Comparison of ENCODE assay signal across 22 cellular contexts in the genomic region with DNA sequence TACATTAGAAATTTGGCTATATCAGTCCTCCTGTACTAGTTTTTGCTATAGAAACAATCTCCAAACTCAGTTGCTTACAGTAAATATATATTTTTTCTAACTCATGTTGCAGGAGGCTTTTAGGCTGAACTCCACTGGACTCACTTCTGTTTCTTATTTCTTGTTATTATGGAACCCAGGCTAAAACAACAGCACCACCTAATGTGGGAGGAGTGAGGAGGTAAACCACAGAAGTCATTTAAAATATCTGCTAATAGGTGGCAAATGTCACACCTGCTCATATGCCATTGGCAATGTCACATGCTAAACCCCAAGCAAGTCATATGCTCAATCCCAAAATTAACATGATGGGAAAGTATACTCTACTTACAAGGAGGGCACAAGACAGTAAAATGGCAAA.
DNase-seq lines count a peak whose midpoint lies in the region; ATAC-seq, FAIRE-seq and TF ChIP-seq lines count a peak whose summit lies in the region.
"Had no signal": no experiment of that assay in that cellular context is flagged by ENCODE, and none has a peak within 500 bp of the region (broad histone marks: within the 10 kb centered on the region; RNA-seq: fewer than 3 reads in every experiment).

No MANE protein-coding gene starts in this region.

- H3K4me2 ChIP-seq in HCT116 (ENCODE audit: low read length) (no peak overlapping the region), GM12878 (ENCODE audit: control insufficient read depth, insufficient read depth) (no peak overlapping the region)
- H3K4me2 ChIP-seq: A549 had no signal

- H3K9me2 ChIP-seq in HCT116 (ENCODE audit: insufficient read depth), result no peaks in the 10 kb centered on the region

- RAD21 ChIA-PET in HCT116 (lab: Charles Lee; ENCODE audit: low non-redundant PET in 1 of 2, low total read pairs in 2 of 2, uncharacterized antibody in 2 of 2, unreplicated experiment in 2 of 2) (no interaction called here), GM12878 (lab: Charles Lee; ENCODE audit: unreplicated experiment) (no interaction called here)

- FAIRE-seq in GM12878 (lab: Jason Lieb, UNC), result no peak
- FAIRE-seq: A549, GM12892, K562, RCC 7860 had no signal

- H3K36me3 ChIP-seq in heart right ventricle (no peaks in the 10 kb centered on the region), HCT116 (ENCODE audit: control insufficient read depth in 1 of 2, insufficient read depth in 2 of 2, low read length in 2 of 2) (no peaks in the 10 kb centered on the region), GM12878 (ENCODE audit: control insufficient read depth in 2 of 2, insufficient read depth in 2 of 2, low read length in 1 of 2) (no peaks in the 10 kb centered on the region)
- H3K36me3 ChIP-seq: BE2C, MG63, SJSA1 had no signal

- intact Hi-C loops in heart right ventricle (cut with DNase I) (no loop called here), left ventricle myocardium superior (cut with micrococcal nuclease) (no loop called here), HCT116 (cut with micrococcal nuclease) (no loop called here), GM12878 (cut with micrococcal nuclease; ENCODE audit: unreplicated experiment) (no loop called here)

- no peak for TF ChIP-seq POLR2A in HCT116 (IDR thresholded peaks at IDR 0.05; ENCODE audit: borderline replicate concordance, extremely low read depth, insufficient read depth, insufficient read length)
- TF ChIP-seq POLR2A in GM12878 (IDR thresholded peaks at IDR 0.05; ENCODE audit: low read depth, low read length), result no peak

- H3K27me3 ChIP-seq in heart right ventricle (no peaks in the 10 kb centered on the region), HCT116 (ENCODE audit: insufficient read depth, low read length) (no peaks in the 10 kb centered on the region), GM12878 (replicated peaks in 1 of 2; ENCODE audit: control insufficient read depth in 2 of 2, insufficient read depth in 2 of 2, low read length in 1 of 2) (no peaks in the 10 kb centered on the region)
- H3K27me3 ChIP-seq: BE2C, MG63, SJSA1 had no signal

- no peaks in the 10 kb centered on the region for H3K79me2 ChIP-seq in HCT116 (ENCODE audit: insufficient read depth, low read length)
- no peaks in the 10 kb centered on the region for H3K79me2 ChIP-seq in GM12878 (ENCODE audit: control insufficient read depth, insufficient read depth, low read length)

- SMC1A ChIA-PET in GM12878 (lab: Charles Lee; ENCODE audit: uncharacterized antibody, unreplicated experiment), result no interaction called here

- DNase-seq in heart right ventricle, result no peak
- no peak for DNase-seq in left ventricle myocardium superior
- DNase-seq in HCT116 (ENCODE audit: low read depth, low spot score), result no peak
- no peak for DNase-seq in GM12878 (ENCODE audit: low read depth, low spot score)
- DNase-seq: BE2C; DMS79 treated with DMSO at 0.1 percent for 48 hours; HFFc6; MG63; NCI-H1694 treated with DMSO at 0.1 percent for 48 hours; NCI-H2081 treated with DMSO at 0.1 percent for 48 hours; NCI-H2171 treated with DMSO at 0.1 percent for 48 hours; NCI-H446; NCI-H526; NK-92 treated with Interleukin-12 subunit alpha and Interleukin-12 subunit beta, amount 100 ng/mL, for 24 hours had no signal

- H4K20me1 ChIP-seq in HCT116 (ENCODE audit: insufficient read depth), result no peaks in the 10 kb centered on the region
- H4K20me1 ChIP-seq in GM12878 (ENCODE audit: control insufficient read depth, insufficient read depth), result no peaks in the 10 kb centered on the region

- in situ Hi-C loops in GM12878 (cut with MboI), result no loop called here

- no peak for TF ChIP-seq EP300 in GM12878 (IDR thresholded peaks at IDR 0.05; ENCODE audit: borderline replicate concordance in 1 of 2, control insufficient read depth in 1 of 2, low read depth in 2 of 2, low read length in 2 of 2)

- no peaks in the 10 kb centered on the region for H3K9me3 ChIP-seq in heart right ventricle
- no peaks in the 10 kb centered on the region for H3K9me3 ChIP-seq in HCT116 (ENCODE audit: control insufficient read depth in 1 of 2, insufficient read depth in 1 of 2, low read depth in 1 of 2, low read length in 2 of 2)
- no peaks in the 10 kb centered on the region for H3K9me3 ChIP-seq in GM12878 (replicated peaks; ENCODE audit: control insufficient read depth, insufficient read depth, low read length)
- H3K9me3 ChIP-seq: A549, BE2C, MG63, SJSA1 had no signal

- BruUV-seq in HCT116 (replicated peaks; lab: Mats Ljungman, UMichigan), result no TSS peak
- no TSS peak for BruUV-seq in GM12878 (replicated peaks; lab: Mats Ljungman, UMichigan)

- CTCF ChIA-PET in HCT116 (lab: Charles Lee), result no interaction called here
- CTCF ChIA-PET in GM12878 (lab: Yijun Ruan, JAX), result no interaction called here

- no peak overlapping the region for H2AFZ ChIP-seq in HCT116 (ENCODE audit: low read depth, low read length, poor library complexity, severe bottlenecking)
- no peak overlapping the region for H2AFZ ChIP-seq in GM12878 (ENCODE audit: control insufficient read depth, low read depth, low read length)

- H3K27ac ChIP-seq in heart right ventricle, result no peak overlapping the region
- H3K27ac ChIP-seq in HCT116 (ENCODE audit: low read depth, low read length), result no peak overlapping the region
- H3K27ac ChIP-seq in GM12878 (ENCODE audit: control insufficient read depth, insufficient read depth), result no peak overlapping the region
- H3K27ac ChIP-seq: A549, SJSA1 had no signal

- no peak overlapping the region for H3K4me3 ChIP-seq in heart right ventricle
- H3K4me3 ChIP-seq in HCT116 (replicated peaks in 1 of 2; ENCODE audit: low read depth in 1 of 2, low read length in 2 of 2), result no peak overlapping the region
- no peak overlapping the region for H3K4me3 ChIP-seq in GM12878
- H3K4me3 ChIP-seq: A549, K562, MG63, SJSA1 had no signal

- H3K9ac ChIP-seq in HCT116 (ENCODE audit: low read length), result no peak overlapping the region
- H3K9ac ChIP-seq in GM12878 (ENCODE audit: control insufficient read depth, insufficient read depth, low read length), result no peak overlapping the region

- TF ChIP-seq CTCF in heart right ventricle (IDR thresholded peaks at IDR 0.05) (peak in 5 of 9 donors; percentile 11 to 32 (median 23)), HCT116 (IDR thresholded peaks at IDR 0.05 in 2 of 3, conservative IDR thresholded peaks at IDR 0.05 in 1 of 3; ENCODE audit: borderline replicate concordance in 1 of 3, insufficient read depth in 1 of 3, low read depth in 2 of 3, low read length in 2 of 3) (no peak), GM12878 (IDR thresholded peaks at IDR 0.05 in 2 of 3, conservative IDR thresholded peaks at IDR 0.05 in 1 of 3; ENCODE audit: control insufficient read depth in 2 of 3, extremely low read depth in 1 of 3, insufficient read depth in 1 of 3, low read depth in 3 of 3, low read length in 3 of 3) (no peak; a peak in 1 of 6 replicates)

- no peak for ATAC-seq in heart right ventricle
- ATAC-seq in left ventricle myocardium superior, result no peak
- ATAC-seq in HCT116, result no peak
- ATAC-seq in GM12878, result no peak
- ATAC-seq in GM21515 (IDR thresholded peaks at IDR 0.05; ENCODE audit: unreplicated experiment), result no peak
- no peak for ATAC-seq in GM21619 (IDR thresholded peaks at IDR 0.05; ENCODE audit: unreplicated experiment)
- ATAC-seq in GM21423 (IDR thresholded peaks at IDR 0.05; ENCODE audit: unreplicated experiment), result no peak
- ATAC-seq: A549, K562 had no signal

- peak; percentile 30; the same call in 1 of the 2 replicates for TF ChIP-seq RAD21 in HCT116 (IDR thresholded peaks at IDR 0.05; ENCODE audit: low read depth)
- peak; percentile 25; the same call in 1 of the 2 replicates for TF ChIP-seq RAD21 in GM12878 (IDR thresholded peaks at IDR 0.05; ENCODE audit: insufficient read depth, low read depth, low read length)

- POLR2A ChIA-PET in HCT116 (lab: Charles Lee), result no interaction called here
- POLR2A ChIA-PET in GM12878 (lab: Charles Lee), result no interaction called here

- H3K4me1 ChIP-seq in heart right ventricle (no peaks in the 10 kb centered on the region), HCT116 (ENCODE audit: control insufficient read depth in 1 of 2, insufficient read depth in 2 of 2, low read length in 2 of 2) (no peaks in the 10 kb centered on the region), GM12878 (ENCODE audit: control insufficient read depth, insufficient read depth, low read length) (no peaks in the 10 kb centered on the region)
- H3K4me1 ChIP-seq: A549, BE2C, SJSA1 had no signal

TF ChIP-seq in HCT116, 20 proteins besides CTCF, POLR2A, EP300 and RAD21 (continues in another document):
- no peak for TF ChIP-seq SRF (IDR thresholded peaks at IDR 0.05; ENCODE audit: low read depth)
- no peak for TF ChIP-seq FOSL1 (IDR thresholded peaks at IDR 0.05; ENCODE audit: low read depth)
- TF ChIP-seq, protein P1, sequence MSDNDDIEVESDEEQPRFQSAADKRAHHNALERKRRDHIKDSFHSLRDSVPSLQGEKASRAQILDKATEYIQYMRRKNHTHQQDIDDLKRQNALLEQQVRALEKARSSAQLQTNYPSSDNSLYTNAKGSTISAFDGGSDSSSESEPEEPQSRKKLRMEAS (IDR thresholded peaks at IDR 0.05), result peak; percentile 19; the same call in 1 of the 2 replicates
- TF ChIP-seq EZH2 (IDR thresholded peaks at IDR 0.05), result no peak

TF ChIP-seq in GM12878, 131 proteins besides CTCF, POLR2A, EP300 and RAD21 (continues in another document):
- TF ChIP-seq ZNF207 (IDR thresholded peaks at IDR 0.05; ENCODE audit: borderline replicate concordance) (no peak), SIX5 (IDR thresholded peaks at IDR 0.05; ENCODE audit: low read depth, low read length, severe bottlenecking) (no peak), SIN3A (IDR thresholded peaks at IDR 0.05; ENCODE audit: low read depth, low read length) (no peak), STAT1 (conservative IDR thresholded peaks at IDR 0.05) (no peak), TARDBP (IDR thresholded peaks at IDR 0.05; ENCODE audit: borderline replicate concordance) (no peak), HCFC1 (IDR thresholded peaks at IDR 0.05; ENCODE audit: low read length) (no peak), RCOR1 (conservative IDR thresholded peaks at IDR 0.05; ENCODE audit: low read depth, low read length) (no peak), STAT3 (IDR thresholded peaks at IDR 0.05; ENCODE audit: low read depth, low read length) (no peak), ETV6 (conservative IDR thresholded peaks at IDR 0.05 in 1 of 2, IDR thresholded peaks at IDR 0.05 in 1 of 2; ENCODE audit: borderline replicate concordance in 1 of 2, low read depth in 1 of 2) (no peak)

Comparison
In these comparisons a context has a peak if more than half of its experiments do, and no peak if none do; other contexts are left out.
1. CTCF ChIP-seq: peak in heart right ventricle (5 of 9); none in HCT116 (0 of 3) and GM12878 (0 of 3).